In the genomic region with DNA sequence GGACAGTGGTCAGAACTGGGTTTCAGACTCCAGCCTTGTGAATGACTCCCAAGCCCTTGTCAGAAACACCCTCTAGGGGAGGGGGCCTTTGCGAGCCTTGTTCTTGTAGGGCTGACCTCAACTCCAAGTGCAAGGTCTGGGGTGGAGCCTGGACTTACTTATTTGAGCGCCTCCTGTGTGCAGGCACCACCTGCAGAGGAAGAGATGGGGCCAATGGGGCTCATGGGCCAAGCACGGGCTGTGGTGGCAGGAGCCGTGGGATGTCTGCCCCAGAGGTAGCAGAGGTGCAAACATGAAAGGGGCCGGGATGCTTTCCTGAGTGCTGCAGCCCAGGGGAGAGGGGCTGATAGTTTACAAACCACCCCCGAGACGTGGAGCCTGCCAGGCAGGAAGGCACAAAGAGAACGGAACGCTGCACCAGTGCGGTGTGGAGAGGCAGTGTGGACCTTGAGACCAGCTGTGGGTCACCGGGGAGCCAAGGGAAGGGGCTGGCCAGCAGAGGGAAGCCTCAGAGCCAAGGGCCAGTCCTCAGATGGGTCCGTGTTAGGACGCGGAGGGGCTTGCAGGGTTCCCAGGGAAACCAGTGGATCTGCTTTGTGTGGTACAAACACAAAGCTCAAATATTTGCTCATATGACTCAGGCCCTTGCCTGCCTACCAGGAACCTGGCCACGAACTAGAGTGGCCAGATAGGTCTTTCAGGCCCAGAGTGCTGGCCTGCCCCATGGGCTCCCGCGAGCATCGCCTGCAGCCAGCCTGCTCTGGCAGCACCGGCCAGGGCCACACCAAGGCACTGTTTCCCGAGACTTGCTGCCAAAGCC, we compare ENCODE assay signal across 12 cellular contexts. TPM values are rescaled to one million over a fixed set of nuclear protein-coding genes. Genes with fewer than 3 reads are reported as not detected.
DNase-seq lines count a peak whose midpoint lies in the region; ATAC-seq and TF ChIP-seq lines count a peak whose summit lies in the region.
"Had no signal": no experiment of that assay in that cellular context is flagged by ENCODE, and none has a peak within 500 bp of the region (broad histone marks: within the 10 kb centered on the region; RNA-seq: fewer than 3 reads in every experiment).

No MANE protein-coding gene starts in this region.

- H3K36me3 Mint-ChIP-seq in MCF 10A (ENCODE audit: insufficient read depth, unreplicated experiment) = peaks cover 34% of the 10 kb centered on the region
- H3K36me3 Mint-ChIP-seq in type B pancreatic cell = peaks cover 10% of the 10 kb centered on the region

- H3K4me1 Mint-ChIP-seq in MCF 10A (ENCODE audit: insufficient read depth, unreplicated experiment) (no peaks in the 10 kb centered on the region), type B pancreatic cell (ENCODE audit: unreplicated experiment) (peaks cover 3% of the 10 kb centered on the region)

- peaks cover 5% of the 10 kb centered on the region for H3K4me1 ChIP-seq in RWPE2 (ENCODE audit: insufficient read depth, poor library complexity, severe bottlenecking)
- no peaks in the 10 kb centered on the region; the same call in 1 of the 2 replicates for H3K4me1 ChIP-seq in Karpas-422 (ENCODE audit: low read length)
- H3K4me1 ChIP-seq: suprapubic skin had no signal

- no peak overlapping the region for H2AFZ ChIP-seq in Karpas-422 (ENCODE audit: low read length)

- H3K27ac ChIP-seq in RWPE2 (ENCODE audit: poor library complexity, severe bottlenecking) (peak overlapping the region; percentile 19), Karpas-422 (ENCODE audit: low read length) (no peak overlapping the region)
- H3K27ac ChIP-seq: suprapubic skin had no signal

- DNase-seq in T47D (ENCODE audit: low read depth in 1 of 2, low spot score in 1 of 2) (peak; percentile 83 to 84), MCF 10A (ENCODE audit: unreplicated experiment) (no peak), RWPE2 (ENCODE audit: low spot score) (no peak), iPS-NIHi11 (ENCODE audit: low spot score) (peak; percentile 57), type B pancreatic cell (ENCODE audit: extremely low spot score, unreplicated experiment) (no peak), Karpas-422 (no peak)
- DNase-seq: activated CD8-positive, alpha-beta memory T cell treated with anti-CD3 and anti-CD28 coated beads for 24 hours; AML-193; cortex of kidney had no signal

- POLR2A ChIA-PET in MCF 10A (lab: Yijun Ruan, JAX) = interaction anchor here (0.6 to 1.2 kb wide), 4 partner anchors 7 to 69 kb away, joined by 3 to 5 read pairs (median 4); no protein-coding TSS in a partner anchor

- no peaks in the 10 kb centered on the region for H3K9me2 ChIP-seq in Karpas-422 (replicated peaks; ENCODE audit: insufficient read depth, low read length)

- ATAC-seq in RWPE2 (ENCODE audit: low read depth) (peak; percentile 86), HG02759 (IDR thresholded peaks at IDR 0.05; ENCODE audit: unreplicated experiment) (no peak), GM21576 (IDR thresholded peaks at IDR 0.05; ENCODE audit: unreplicated experiment) (no peak)

- CTCF ChIA-PET in MCF 10A (lab: Yijun Ruan, JAX) = no interaction called here

- H3K4me3 Mint-ChIP-seq in MCF 10A (ENCODE audit: unreplicated experiment) (no peak overlapping the region), type B pancreatic cell (no peak overlapping the region)

- no peaks in the 10 kb centered on the region for H3K9me3 Mint-ChIP-seq in MCF 10A (ENCODE audit: unreplicated experiment)
- no peaks in the 10 kb centered on the region for H3K9me3 Mint-ChIP-seq in type B pancreatic cell

- H3K4me3 ChIP-seq in RWPE2 (ENCODE audit: severe bottlenecking) (no peak overlapping the region), Karpas-422 (ENCODE audit: low read length) (no peak overlapping the region)
- H3K4me3 ChIP-seq: suprapubic skin had no signal

- no peaks in the 10 kb centered on the region for H4K20me1 ChIP-seq in Karpas-422 (ENCODE audit: insufficient read depth, low read depth, low read length)

- no peak overlapping the region for H3K4me2 ChIP-seq in Karpas-422 (ENCODE audit: low read depth, low read length, poor library complexity, severe bottlenecking)

- BruUV-seq in MCF 10A (replicated peaks; lab: Mats Ljungman, UMichigan) = no TSS peak

- no peak for TF ChIP-seq CTCF in MCF 10A (IDR thresholded peaks at IDR 0.05; ENCODE audit: unreplicated experiment)
- TF ChIP-seq CTCF in RWPE2 (IDR thresholded peaks at IDR 0.05; ENCODE audit: poor library complexity, severe bottlenecking) = no peak
- TF ChIP-seq CTCF in type B pancreatic cell (conservative IDR thresholded peaks at IDR 0.05) = no peak

- H3K9ac ChIP-seq in Karpas-422 (ENCODE audit: low read length) = no peak overlapping the region

- no peaks in the 10 kb centered on the region for H3K27me3 ChIP-seq in RWPE2 (ENCODE audit: insufficient read depth, poor library complexity, severe bottlenecking)
- H3K27me3 ChIP-seq in Karpas-422 (ENCODE audit: low read length) = no peaks in the 10 kb centered on the region
- H3K27me3 ChIP-seq: suprapubic skin had no signal

- H3K27me3 Mint-ChIP-seq in MCF 10A (ENCODE audit: insufficient read depth, unreplicated experiment) (no peaks in the 10 kb centered on the region), type B pancreatic cell (peaks cover 3% of the 10 kb centered on the region)

- in situ Hi-C loops in T47D (cut with HindIII; ENCODE audit: low pct_unique_long_range_greater_than_20kb, low sequenced_read_pairs) = no loop called here

- intact Hi-C loops in MCF 10A (cut with micrococcal nuclease) = no loop called here

- no peaks in the 10 kb centered on the region for H3K79me2 ChIP-seq in Karpas-422 (ENCODE audit: low read length)

- H3K27ac Mint-ChIP-seq in MCF 10A (ENCODE audit: low read depth, unreplicated experiment) (no peak overlapping the region), type B pancreatic cell (peak overlapping the region; percentile 66)

- H3K9me3 ChIP-seq in RWPE2 (ENCODE audit: severe bottlenecking) = no peaks in the 10 kb centered on the region
- H3K9me3 ChIP-seq in Karpas-422 (ENCODE audit: low read length) = no peaks in the 10 kb centered on the region
- H3K9me3 ChIP-seq: suprapubic skin had no signal

- H3K36me3 ChIP-seq in RWPE2 (ENCODE audit: low read depth) (peaks cover 27% of the 10 kb centered on the region), Karpas-422 (ENCODE audit: insufficient read depth, low read length) (no peaks in the 10 kb centered on the region)

RNA-seq across cellular contexts. Expression of gene TADA2B, which starts 8.7 kb away (rescaled TPM):
- total RNA-seq in MCF 10A (2022) = 29.5 and 31.8 TPM in 2 replicates
- total RNA-seq in type B pancreatic cell (ENCODE audit: low replicate concordance) = 21.7 and 23.1 TPM in 2 replicates
- 12.8 and 23.4 TPM in 2 replicates for total RNA-seq in Karpas-422 (2014; rRNA removed; shearing (Covaris generic); ENCODE audit: low replicate concordance)

RNA-seq across cellular contexts. Expression of gene GRPEL1, which starts 33.4 kb away (rescaled TPM):
- total RNA-seq in MCF 10A (2022) = 73.0 and 82.9 TPM in 2 replicates
- 28.4 and 31.4 TPM in 2 replicates for total RNA-seq in type B pancreatic cell (ENCODE audit: low replicate concordance)
- total RNA-seq in Karpas-422 (2014; rRNA removed; shearing (Covaris generic); ENCODE audit: low replicate concordance) = 19.4 and 37.4 TPM in 2 replicates

Comparison
In these comparisons a context has a peak if more than half of its experiments do, and no peak if none do; other contexts are left out.
1. DNase-seq: peak in T47D (2 of 2) and iPS-NIHi11 (single experiment); none in MCF 10A (single experiment), RWPE2 (single experiment), type B pancreatic cell (single experiment) and Karpas-422 (single experiment).